1 cellular context compared by ENCODE assay signal in genomic region chr3:33439421-33440327, GRCh38.
TF ChIP-seq lines count a peak whose summit lies in the region.

No MANE protein-coding gene starts in this region.

TF ChIP-seq in HepG2, 621 proteins besides CTCF, POLR2A, EP300 and RAD21 (continued from another document and continues in another):
- 0 out of 2 replicates have a peak, but pooled peaks have one; percentile 42 for TF ChIP-seq ZNF160 (CRISPR knock-in tag; IDR thresholded peaks at IDR 0.05)
- TF ChIP-seq CREB3 (CRISPR knock-in tag; IDR thresholded peaks at IDR 0.05), result no peak
- no peak for TF ChIP-seq RARG (CRISPR knock-in tag; IDR thresholded peaks at IDR 0.05; ENCODE audit: low read depth)
- TF ChIP-seq MLLT10 (CRISPR knock-in tag; IDR thresholded peaks at IDR 0.05), result no peak
- no peak for TF ChIP-seq PHF20 (CRISPR knock-in tag; IDR thresholded peaks at IDR 0.05)
- TF ChIP-seq ATF4 (CRISPR knock-in tag; IDR thresholded peaks at IDR 0.05), result no peak
- TF ChIP-seq PHF21A (CRISPR knock-in tag; IDR thresholded peaks at IDR 0.05), result no peak
- TF ChIP-seq PRDM10 (CRISPR knock-in tag; IDR thresholded peaks at IDR 0.05; ENCODE audit: low read depth), result no peak
- TF ChIP-seq ZNF530 (CRISPR knock-in tag; IDR thresholded peaks at IDR 0.05; ENCODE audit: low read depth), result no peak
- TF ChIP-seq TEAD2 (CRISPR knock-in tag; IDR thresholded peaks at IDR 0.05), result no peak
- TF ChIP-seq ZNF383 (CRISPR knock-in tag; IDR thresholded peaks at IDR 0.05; ENCODE audit: borderline replicate concordance), result no peak
- TF ChIP-seq ZNF263 (CRISPR knock-in tag; IDR thresholded peaks at IDR 0.05), result no peak
- TF ChIP-seq RFXAP (CRISPR knock-in tag; IDR thresholded peaks at IDR 0.05; ENCODE audit: borderline replicate concordance), result 0 out of 2 replicates have a peak, but pooled peaks have one; percentile 32
- TF ChIP-seq ZNF101 (CRISPR knock-in tag; IDR thresholded peaks at IDR 0.05; ENCODE audit: borderline replicate concordance, low read depth), result no peak
- TF ChIP-seq TERF1 (CRISPR knock-in tag; IDR thresholded peaks at IDR 0.05), result 0 out of 2 replicates have a peak, but pooled peaks have one; percentile 31
- no peak for TF ChIP-seq ZBTB43 (CRISPR knock-in tag; conservative IDR thresholded peaks at IDR 0.05)
- TF ChIP-seq PHB2 (IDR thresholded peaks at IDR 0.05; ENCODE audit: partially characterized antibody), result no peak
- no peak for TF ChIP-seq ZBED4 (CRISPR knock-in tag; IDR thresholded peaks at IDR 0.05; ENCODE audit: borderline replicate concordance)
- TF ChIP-seq MATR3 (CRISPR knock-in tag; IDR thresholded peaks at IDR 0.05), result no peak
- TF ChIP-seq ZNF574 (CRISPR knock-in tag; IDR thresholded peaks at IDR 0.05), result no peak
- TF ChIP-seq ZNF614 (CRISPR knock-in tag; IDR thresholded peaks at IDR 0.05; ENCODE audit: borderline replicate concordance), result no peak
- 0 out of 2 replicates have a peak, but pooled peaks have one; percentile 33 for TF ChIP-seq GATAD2A (CRISPR knock-in tag; IDR thresholded peaks at IDR 0.05)
- peak; percentile 53; the same call in 1 of the 2 replicates for TF ChIP-seq ZNF773 (CRISPR knock-in tag; IDR thresholded peaks at IDR 0.05; ENCODE audit: borderline replicate concordance)
- TF ChIP-seq ZBTB3 (CRISPR knock-in tag; IDR thresholded peaks at IDR 0.05; ENCODE audit: borderline replicate concordance, low read depth), result no peak
- peak; percentile 88; the same call in 1 of the 2 replicates for TF ChIP-seq HES4 (CRISPR knock-in tag; IDR thresholded peaks at IDR 0.05; ENCODE audit: borderline replicate concordance)
- no peak for TF ChIP-seq ZMAT5 (CRISPR knock-in tag; IDR thresholded peaks at IDR 0.05; ENCODE audit: borderline replicate concordance, low read depth)
- no peak; the same call in 1 of the 2 replicates for TF ChIP-seq ZMAT3 (CRISPR knock-in tag; conservative IDR thresholded peaks at IDR 0.05)
- no peak for TF ChIP-seq ZKSCAN8 (CRISPR knock-in tag; IDR thresholded peaks at IDR 0.05; ENCODE audit: borderline replicate concordance)
- no peak for TF ChIP-seq ZNF567 (CRISPR knock-in tag; IDR thresholded peaks at IDR 0.05; ENCODE audit: borderline replicate concordance)
- peak; percentile 55; the same call in 1 of the 2 replicates for TF ChIP-seq ZNF710 (CRISPR knock-in tag; IDR thresholded peaks at IDR 0.05; ENCODE audit: borderline replicate concordance)
- TF ChIP-seq ZNF883 (CRISPR knock-in tag; IDR thresholded peaks at IDR 0.05; ENCODE audit: not compliant biosample characterization), result peak; percentile 62
- TF ChIP-seq FOXA1 (IDR thresholded peaks at IDR 0.05), result no peak
- TF ChIP-seq FOXA1 (CRISPR knock-in tag; IDR thresholded peaks at IDR 0.05), result no peak
- TF ChIP-seq TFDP1 (CRISPR knock-in tag; IDR thresholded peaks at IDR 0.05; ENCODE audit: borderline replicate concordance), result peak; percentile 20; the same call in 1 of the 2 replicates
- 0 out of 2 replicates have a peak, but pooled peaks have one; percentile 37 for TF ChIP-seq EED (CRISPR knock-in tag; IDR thresholded peaks at IDR 0.05)
- 0 out of 2 replicates have a peak, but pooled peaks have one; percentile 18 for TF ChIP-seq ZNF792 (CRISPR knock-in tag; IDR thresholded peaks at IDR 0.05)
- no peak for TF ChIP-seq ZNF878 (CRISPR knock-in tag; IDR thresholded peaks at IDR 0.05)
- TF ChIP-seq RFX3 (CRISPR knock-in tag; IDR thresholded peaks at IDR 0.05), result no peak
- no peak for TF ChIP-seq ZNF143 (CRISPR knock-in tag; IDR thresholded peaks at IDR 0.05)
- TF ChIP-seq NFKB2 (CRISPR knock-in tag; IDR thresholded peaks at IDR 0.05; ENCODE audit: borderline replicate concordance), result peak; percentile 38; the same call in 1 of the 2 replicates
- no peak for TF ChIP-seq JDP2 (CRISPR knock-in tag; IDR thresholded peaks at IDR 0.05; ENCODE audit: borderline replicate concordance)
- no peak for TF ChIP-seq SRSF4 (IDR thresholded peaks at IDR 0.05; ENCODE audit: low read depth, low read length, poor library complexity, severe bottlenecking)
- no peak for TF ChIP-seq TBL1XR1 (IDR thresholded peaks at IDR 0.05; ENCODE audit: borderline replicate concordance, low read length, partially characterized antibody)
